In the genomic region with DNA sequence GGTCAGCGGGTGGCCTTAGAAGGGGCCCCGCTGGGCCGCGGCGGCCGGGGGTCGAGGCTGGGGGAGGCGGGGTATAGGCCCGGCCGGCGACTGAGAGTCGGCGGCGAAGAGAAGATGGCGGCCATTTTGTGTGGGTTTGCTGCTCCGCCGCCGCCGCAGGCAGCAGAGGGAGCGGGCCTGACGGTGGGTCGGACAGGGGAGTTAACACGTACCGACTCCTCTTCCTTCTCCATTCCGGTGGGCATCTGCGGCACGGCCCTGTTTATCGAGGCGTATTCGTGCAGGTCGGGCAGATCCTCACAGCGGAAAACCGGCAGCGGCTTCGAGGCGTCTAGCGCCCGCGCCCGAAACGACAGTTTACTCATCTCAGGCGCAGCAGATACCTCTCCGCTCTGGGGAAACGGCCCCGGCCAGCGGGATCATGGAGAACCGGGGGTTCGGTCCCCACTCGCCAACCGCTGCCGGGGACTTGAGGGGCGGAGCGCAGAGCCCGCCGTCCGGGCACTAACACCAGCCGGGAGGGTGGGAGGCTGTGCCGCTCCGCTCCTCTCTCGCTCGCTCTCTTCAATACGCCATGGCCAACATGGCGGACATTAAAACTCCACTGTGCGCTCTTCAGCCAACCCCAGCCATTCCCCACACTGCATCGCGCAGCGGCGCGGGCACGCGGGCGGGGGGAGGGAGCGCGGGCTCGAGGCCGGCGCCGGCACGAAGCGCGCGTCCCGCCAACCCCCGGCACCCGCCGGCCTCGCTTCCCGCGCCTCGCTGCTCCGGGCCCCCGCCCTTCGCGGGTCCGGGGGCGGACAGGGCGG, we compare ENCODE assay signal across 8 cellular contexts. TPM values are rescaled to one million over a fixed set of nuclear protein-coding genes. Genes with fewer than 3 reads are reported as not detected.
DNase-seq lines count a peak whose midpoint lies in the region; ATAC-seq, FAIRE-seq and TF ChIP-seq lines count a peak whose summit lies in the region.

A gene with protein sequence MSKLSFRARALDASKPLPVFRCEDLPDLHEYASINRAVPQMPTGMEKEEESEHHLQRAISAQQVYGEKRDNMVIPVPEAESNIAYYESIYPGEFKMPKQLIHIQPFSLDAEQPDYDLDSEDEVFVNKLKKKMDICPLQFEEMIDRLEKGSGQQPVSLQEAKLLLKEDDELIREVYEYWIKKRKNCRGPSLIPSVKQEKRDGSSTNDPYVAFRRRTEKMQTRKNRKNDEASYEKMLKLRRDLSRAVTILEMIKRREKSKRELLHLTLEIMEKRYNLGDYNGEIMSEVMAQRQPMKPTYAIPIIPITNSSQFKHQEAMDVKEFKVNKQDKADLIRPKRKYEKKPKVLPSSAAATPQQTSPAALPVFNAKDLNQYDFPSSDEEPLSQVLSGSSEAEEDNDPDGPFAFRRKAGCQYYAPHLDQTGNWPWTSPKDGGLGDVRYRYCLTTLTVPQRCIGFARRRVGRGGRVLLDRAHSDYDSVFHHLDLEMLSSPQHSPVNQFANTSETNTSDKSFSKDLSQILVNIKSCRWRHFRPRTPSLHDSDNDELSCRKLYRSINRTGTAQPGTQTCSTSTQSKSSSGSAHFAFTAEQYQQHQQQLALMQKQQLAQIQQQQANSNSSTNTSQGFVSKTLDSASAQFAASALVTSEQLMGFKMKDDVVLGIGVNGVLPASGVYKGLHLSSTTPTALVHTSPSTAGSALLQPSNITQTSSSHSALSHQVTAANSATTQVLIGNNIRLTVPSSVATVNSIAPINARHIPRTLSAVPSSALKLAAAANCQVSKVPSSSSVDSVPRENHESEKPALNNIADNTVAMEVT (minus strand): TSS at position 608 of the 812 bp plus-strand sequence. CDS start 243 bp downstream, at position 365.

- H3K36me3 Mint-ChIP-seq in activated naive CD8-positive, alpha-beta T cell, result peaks cover 6% of the 10 kb centered on the region

- peak; percentile 50 for DNase-seq in GF-D8 (lab: John Stamatoyannopoulos, UW)
- peak; percentile 67 for DNase-seq in H4 (ENCODE audit: low spot score)
- DNase-seq in LNCaP clone FGC (ENCODE audit: low read depth), result peak; percentile 62
- peak; percentile 63 to 94 (median 88) for DNase-seq in head of caudate nucleus
- peak; percentile 84 to 92 (median 89) for DNase-seq in pancreas
- peak; percentile 86 to 88 for DNase-seq in thyroid gland

- ATAC-seq in SK-N-SH treated with all-trans-retinoic acid at 6 μM for 48 hours (peak; percentile 87), pancreas (peak; percentile 85 to 92 (median 88))

- peak within 1 kb of the TSS; percentile 96 for H3K4me3 Mint-ChIP-seq in activated naive CD8-positive, alpha-beta T cell

- H3K4me1 ChIP-seq in pancreas, result peaks cover 6 to 35% (median 24%) of the 10 kb centered on the region in 3 donors
- peaks cover 28 to 36% of the 10 kb centered on the region in 2 donors for H3K4me1 ChIP-seq in thyroid gland

- H3K4me3 ChIP-seq in LNCaP clone FGC (ENCODE audit: low read depth, low read length), result peak within 1 kb of the TSS; percentile 73
- H3K4me3 ChIP-seq in pancreas, result peak within 1 kb of the TSS; percentile 52 to 94 (median 82)
- peak within 1 kb of the TSS; percentile 60 to 98 (median 89) for H3K4me3 ChIP-seq in thyroid gland (replicated peaks in 1 of 3)

- H3K27ac Mint-ChIP-seq in activated naive CD8-positive, alpha-beta T cell, result peak within 1 kb of the TSS; percentile 99

- H3K27me3 Mint-ChIP-seq in activated naive CD8-positive, alpha-beta T cell, result no peaks in the 10 kb centered on the region

- no peaks in the 10 kb centered on the region for H3K36me3 ChIP-seq in pancreas
- H3K36me3 ChIP-seq in thyroid gland, result no peaks in the 10 kb centered on the region

- H3K9me3 Mint-ChIP-seq in activated naive CD8-positive, alpha-beta T cell (ENCODE audit: low read depth), result no peaks in the 10 kb centered on the region

- no peak for FAIRE-seq in pancreas (lab: Jason Lieb, UNC)

- H3K4me1 Mint-ChIP-seq in activated naive CD8-positive, alpha-beta T cell (ENCODE audit: low read depth), result peaks cover 66% of the 10 kb centered on the region

- no peaks in the 10 kb centered on the region for H3K9me3 ChIP-seq in pancreas
- H3K9me3 ChIP-seq in thyroid gland, result no peaks in the 10 kb centered on the region

- WGBS in pancreas, 2 donors, result 1% methylated on average over 80 to 97 of the region's 97 CpGs
- 1% methylated on average over 24 to 26 of the region's 97 CpGs for WGBS in thyroid gland, 2 donors

- peak within 1 kb of the TSS; percentile 100 for H3K27ac ChIP-seq in pancreas
- H3K27ac ChIP-seq in thyroid gland, result peak within 1 kb of the TSS; percentile 100

- TF ChIP-seq CTCF in LNCaP clone FGC (IDR thresholded peaks at IDR 0.05; ENCODE audit: control insufficient read depth, extremely low read depth, insufficient read depth), result no peak
- no peak for TF ChIP-seq CTCF in pancreas (IDR thresholded peaks at IDR 0.05)
- TF ChIP-seq CTCF in thyroid gland (IDR thresholded peaks at IDR 0.05), result no peak

- no peaks in the 10 kb centered on the region for H3K27me3 ChIP-seq in pancreas
- no peaks in the 10 kb centered on the region for H3K27me3 ChIP-seq in thyroid gland

- TF ChIP-seq POLR2A in thyroid gland (IDR thresholded peaks at IDR 0.05), result peak; percentile 51 to 95

- intact Hi-C loops in head of caudate nucleus (cut with DNase I), result loop anchor here (2.0 to 10.0 kb wide), 4 partner anchors 89 to 292 kb away; partner anchors contain the start of genes CCDC7 and KIF5B
- intact Hi-C loops in pancreas (cut with DNase I), result loop anchor here in 1 of 3 donors (5.0 kb wide), 1 partner anchor 89 kb away; no protein-coding TSS in a partner anchor
- intact Hi-C loops in thyroid gland (cut with DNase I), result no loop called here

TF ChIP-seq in SK-N-SH treated with all-trans-retinoic acid at 6 μM for 48 hours, 23 proteins besides CTCF, POLR2A, EP300 and RAD21:
- TF ChIP-seq ZNF70 (CRISPR knock-in tag; IDR thresholded peaks at IDR 0.05), result peak; percentile 19; the same call in 1 of the 2 replicates
- no peak for TF ChIP-seq OSR1 (CRISPR knock-in tag; IDR thresholded peaks at IDR 0.05)
- peak; percentile 35 for TF ChIP-seq ZFP3 (CRISPR knock-in tag; IDR thresholded peaks at IDR 0.05)
- TF ChIP-seq SNAI2 (CRISPR knock-in tag; IDR thresholded peaks at IDR 0.05), result peak; percentile 76
- peak; percentile 89 for TF ChIP-seq GLIS3 (CRISPR knock-in tag; IDR thresholded peaks at IDR 0.05)
- TF ChIP-seq ZFP30 (CRISPR knock-in tag; IDR thresholded peaks at IDR 0.05), result peak; percentile 26; the same call in 1 of the 2 replicates
- TF ChIP-seq, protein P1, sequence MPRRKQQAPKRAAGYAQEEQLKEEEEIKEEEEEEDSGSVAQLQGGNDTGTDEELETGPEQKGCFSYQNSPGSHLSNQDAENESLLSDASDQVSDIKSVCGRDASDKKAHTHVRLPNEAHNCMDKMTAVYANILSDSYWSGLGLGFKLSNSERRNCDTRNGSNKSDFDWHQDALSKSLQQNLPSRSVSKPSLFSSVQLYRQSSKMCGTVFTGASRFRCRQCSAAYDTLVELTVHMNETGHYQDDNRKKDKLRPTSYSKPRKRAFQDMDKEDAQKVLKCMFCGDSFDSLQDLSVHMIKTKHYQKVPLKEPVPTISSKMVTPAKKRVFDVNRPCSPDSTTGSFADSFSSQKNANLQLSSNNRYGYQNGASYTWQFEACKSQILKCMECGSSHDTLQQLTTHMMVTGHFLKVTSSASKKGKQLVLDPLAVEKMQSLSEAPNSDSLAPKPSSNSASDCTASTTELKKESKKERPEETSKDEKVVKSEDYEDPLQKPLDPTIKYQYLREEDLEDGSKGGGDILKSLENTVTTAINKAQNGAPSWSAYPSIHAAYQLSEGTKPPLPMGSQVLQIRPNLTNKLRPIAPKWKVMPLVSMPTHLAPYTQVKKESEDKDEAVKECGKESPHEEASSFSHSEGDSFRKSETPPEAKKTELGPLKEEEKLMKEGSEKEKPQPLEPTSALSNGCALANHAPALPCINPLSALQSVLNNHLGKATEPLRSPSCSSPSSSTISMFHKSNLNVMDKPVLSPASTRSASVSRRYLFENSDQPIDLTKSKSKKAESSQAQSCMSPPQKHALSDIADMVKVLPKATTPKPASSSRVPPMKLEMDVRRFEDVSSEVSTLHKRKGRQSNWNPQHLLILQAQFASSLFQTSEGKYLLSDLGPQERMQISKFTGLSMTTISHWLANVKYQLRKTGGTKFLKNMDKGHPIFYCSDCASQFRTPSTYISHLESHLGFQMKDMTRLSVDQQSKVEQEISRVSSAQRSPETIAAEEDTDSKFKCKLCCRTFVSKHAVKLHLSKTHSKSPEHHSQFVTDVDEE (CRISPR knock-in tag; IDR thresholded peaks at IDR 0.05), result peak; percentile 77
- 0 out of 2 replicates have a peak, but pooled peaks have one; percentile 24 for TF ChIP-seq ZNF565 (CRISPR knock-in tag; conservative IDR thresholded peaks at IDR 0.05; ENCODE audit: low read depth)
- TF ChIP-seq CSDC2 (CRISPR knock-in tag; IDR thresholded peaks at IDR 0.05), result peak; percentile 74
- 0 out of 2 replicates have a peak, but pooled peaks have one; percentile 36 for TF ChIP-seq POU6F1 (CRISPR knock-in tag; IDR thresholded peaks at IDR 0.05; ENCODE audit: borderline replicate concordance, low read depth)
- TF ChIP-seq RARB (CRISPR knock-in tag; IDR thresholded peaks at IDR 0.05), result no peak
- peak; percentile 44; the same call in 1 of the 2 replicates for TF ChIP-seq ZNF8 (CRISPR knock-in tag; IDR thresholded peaks at IDR 0.05)
- no peak for TF ChIP-seq PPARA (CRISPR knock-in tag; IDR thresholded peaks at IDR 0.05; ENCODE audit: borderline replicate concordance)

RNA-seq across cellular contexts. Expression of the gene that starts here (rescaled TPM):
- 8.2 and 9.4 TPM in 2 replicates for total RNA-seq in H4 (2014; rRNA removed; shearing (Covaris generic))
- 10 to 100 TPM; 12.9 to 21.8 (median 16.4) TPM for total RNA-seq in pancreas
- 10 to 100 TPM; 11.3 to 19.8 TPM for polyA plus RNA-seq in pancreas
- total RNA-seq in thyroid gland, result 10 to 100 TPM; 60.0 to 83.4 (median 69.0) TPM

Comparison
In these comparisons a context has a peak if more than half of its experiments do, and no peak if none do; other contexts are left out.
1. Peak in every context shown above with its lines: DNase-seq, ATAC-seq, H3K4me3 ChIP-seq and H3K27ac ChIP-seq.